ENCODE assay signal across 17 cellular contexts in the genomic region with DNA sequence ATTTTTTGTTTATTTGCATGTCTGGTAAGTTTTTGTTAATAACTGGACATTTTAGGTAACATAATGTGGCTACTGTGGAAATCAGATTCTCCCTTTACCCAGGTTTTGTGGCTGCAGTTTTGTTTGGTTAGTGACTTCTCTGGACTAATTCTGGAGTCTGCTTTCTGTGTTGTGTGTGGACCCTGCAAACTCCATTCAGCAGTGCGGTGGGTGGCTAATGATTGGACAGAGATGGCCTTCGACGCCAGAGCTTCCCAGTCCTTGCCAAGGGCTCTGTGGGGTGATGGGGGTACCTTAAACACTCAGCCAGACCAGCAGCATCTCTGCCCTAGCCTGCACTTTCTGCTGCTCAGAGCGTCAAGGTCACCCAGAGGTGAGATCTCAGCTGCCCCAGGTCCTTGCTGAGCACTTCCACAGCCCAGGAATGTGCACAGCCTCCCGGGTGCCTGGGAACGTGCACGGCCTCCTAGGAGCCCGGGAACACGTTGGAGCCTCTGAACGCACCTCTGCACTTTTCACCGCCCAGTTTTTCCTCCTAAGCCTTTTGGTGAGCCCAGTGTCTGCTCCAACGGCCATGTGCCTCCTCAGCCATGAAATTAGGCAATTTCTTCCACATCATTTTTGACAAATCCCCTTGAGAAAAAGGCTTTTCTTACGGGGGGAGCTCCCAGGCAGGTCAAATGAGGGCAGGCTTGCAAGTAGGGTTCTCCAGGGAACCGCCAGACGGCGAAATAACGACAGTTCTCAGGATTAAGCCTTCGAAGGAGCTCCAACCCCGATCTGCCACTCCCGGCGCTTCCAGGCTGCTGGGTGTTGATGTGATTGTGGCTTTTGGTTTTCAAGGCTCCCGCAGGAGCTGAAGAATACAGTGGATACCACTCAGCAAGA. TPM values are rescaled to one million over a fixed set of nuclear protein-coding genes. Genes with fewer than 3 reads are reported as not detected.
DNase-seq lines count a peak whose midpoint lies in the region; ATAC-seq, FAIRE-seq and TF ChIP-seq lines count a peak whose summit lies in the region.
"Had no signal": no experiment of that assay in that cellular context is flagged by ENCODE, and none has a peak within 500 bp of the region (broad histone marks: within the 10 kb centered on the region; RNA-seq: fewer than 3 reads in every experiment).

No MANE protein-coding gene starts in this region.

- peak overlapping the region; percentile 51 for H2BK20ac ChIP-seq in IMR-90 (ENCODE audit: low read depth, low read length)

- H3K9me3 ChIP-seq in IMR-90 (ENCODE audit: control insufficient read depth, insufficient read depth, low read length): no peaks in the 10 kb centered on the region
- no peaks in the 10 kb centered on the region; the same call in 1 of the 2 replicates for H3K9me3 ChIP-seq in K562 (replicated peaks; ENCODE audit: control insufficient read depth, insufficient read depth, low read depth, low read length)
- no peaks in the 10 kb centered on the region for H3K9me3 ChIP-seq in spleen
- H3K9me3 ChIP-seq in SJCRH30 (replicated peaks): no peaks in the 10 kb centered on the region
- H3K9me3 ChIP-seq in thyroid gland: no peaks in the 10 kb centered on the region

- H3K36me3 ChIP-seq in IMR-90 (ENCODE audit: control insufficient read depth, insufficient read depth, low read length) (no peaks in the 10 kb centered on the region), K562 (ENCODE audit: control insufficient read depth, insufficient read depth, low read length) (no peaks in the 10 kb centered on the region), spleen (no peaks in the 10 kb centered on the region), SJCRH30 (no peaks in the 10 kb centered on the region), thyroid gland (no peaks in the 10 kb centered on the region)

- H3K9me3 Mint-ChIP-seq in mesothelial cell of epicardium: no peaks in the 10 kb centered on the region
- H3K9me3 Mint-ChIP-seq: activated B cell treated with CpG ODN at 0.5 μM for 24 hours; naive thymus-derived CD4-positive, alpha-beta T cell had no signal

- H4K20me1 ChIP-seq in IMR-90 (ENCODE audit: insufficient read depth, low read length): no peaks in the 10 kb centered on the region
- no peaks in the 10 kb centered on the region for H4K20me1 ChIP-seq in K562 (replicated peaks; ENCODE audit: control insufficient read depth, insufficient read depth, low read length)

- peak overlapping the region; percentile 42; the same call in 1 of the 2 replicates for H3K4ac ChIP-seq in IMR-90 (ENCODE audit: low read depth, low read length)

- peak overlapping the region; percentile 29 for H2BK5ac ChIP-seq in IMR-90 (ENCODE audit: low read depth, low read length, poor library complexity, severe bottlenecking)

- H3K4me3 ChIP-seq in IMR-90 (ENCODE audit: insufficient read depth, low read depth, low read length): no peak overlapping the region
- H3K4me3 ChIP-seq in K562: no peak overlapping the region
- H3K4me3 ChIP-seq in spleen: no peak overlapping the region
- no peak overlapping the region for H3K4me3 ChIP-seq in SJCRH30
- no peak overlapping the region for H3K4me3 ChIP-seq in thyroid gland (replicated peaks in 1 of 3)
- H3K4me3 ChIP-seq: hepatocyte had no signal

- H2AK9ac ChIP-seq in IMR-90 (replicated peaks; ENCODE audit: low read depth, low read length, poor library complexity): peak overlapping the region; percentile 44

- no peak for TF ChIP-seq EP300 in K562 (IDR thresholded peaks at IDR 0.05; ENCODE audit: low read length)

- peak; percentile 77 for FAIRE-seq in K562 (lab: Jason Lieb, UNC)
- FAIRE-seq: endothelial cell of umbilical vein had no signal

- no peaks in the 10 kb centered on the region for H3K36me3 Mint-ChIP-seq in mesothelial cell of epicardium
- H3K36me3 Mint-ChIP-seq: activated naive CD8-positive, alpha-beta T cell; naive thymus-derived CD4-positive, alpha-beta T cell had no signal

- POLR2A ChIA-PET in IMR-90 (lab: Charles Lee; ENCODE audit: unreplicated experiment): no interaction called here
- POLR2A ChIA-PET in K562 (lab: Yijun Ruan, JAX): interaction anchor here (0.9 to 1.2 kb wide), 4 partner anchors 10 to 164 kb away, joined by 3 to 4 read pairs (median 4); no protein-coding TSS in a partner anchor

- H3K9ac ChIP-seq in IMR-90 (ENCODE audit: low read depth, low read length): peak overlapping the region; percentile 44; the same call in 1 of the 2 replicates
- peak overlapping the region in 1 of 2 experiments; percentile 47; a peak in 1 of 4 replicates for H3K9ac ChIP-seq in K562 (ENCODE audit: insufficient read depth in 1 of 2, low read depth in 2 of 2, low read length in 2 of 2)

- H3K4me2 ChIP-seq in IMR-90 (ENCODE audit: low read depth, low read length): no peak overlapping the region; the same call in 1 of the 2 replicates
- H3K4me2 ChIP-seq in K562 (ENCODE audit: insufficient read depth, low read length): peak overlapping the region; percentile 17
- H3K4me2 ChIP-seq: hepatocyte had no signal

- H4K8ac ChIP-seq in IMR-90 (ENCODE audit: low read depth in 2 of 2, low read length in 2 of 2): peak overlapping the region in 1 of 2 experiments; percentile 17; a peak in 2 of 4 replicates

- H3K9me1 ChIP-seq in IMR-90 (ENCODE audit: insufficient read depth, low read length) (peaks cover 10% of the 10 kb centered on the region), K562 (ENCODE audit: control insufficient read depth, insufficient read depth, low read length) (no peaks in the 10 kb centered on the region)

- dilution Hi-C loops in IMR-90 (cut with HindIII; ENCODE audit: low sequenced_read_pairs, unreplicated experiment): no loop called here

- H3K27ac Mint-ChIP-seq in mesothelial cell of epicardium: peak overlapping the region; percentile 61
- H3K27ac Mint-ChIP-seq: activated B cell treated with CpG ODN at 0.5 μM for 24 hours; activated naive CD8-positive, alpha-beta T cell; naive thymus-derived CD4-positive, alpha-beta T cell had no signal

- H3K79me2 ChIP-seq in K562 (ENCODE audit: control insufficient read depth, insufficient read depth, low read length): no peaks in the 10 kb centered on the region
- H3K79me2 ChIP-seq: hepatocyte had no signal

- TF ChIP-seq CTCF in IMR-90 (conservative IDR thresholded peaks at IDR 0.05; ENCODE audit: low read depth, low read length) (no peak), K562 (IDR thresholded peaks at IDR 0.05 in 2 of 3, conservative IDR thresholded peaks at IDR 0.05 in 1 of 3; ENCODE audit: insufficient read depth in 2 of 3, low read depth in 1 of 3, low read length in 3 of 3) (peak; percentile 30 to 42 (median 38); a peak in 5 of 6 replicates), mesothelial cell of epicardium (IDR thresholded peaks at IDR 0.05; ENCODE audit: unreplicated experiment) (no peak), spleen (IDR thresholded peaks at IDR 0.05 in 8 of 11, conservative IDR thresholded peaks at IDR 0.05 in 3 of 11) (no peak), thyroid gland (IDR thresholded peaks at IDR 0.05) (no peak)

- no peak overlapping the region; the same call in 1 of the 2 replicates for H3K56ac ChIP-seq in IMR-90 (ENCODE audit: extremely low read depth, insufficient read depth, low read length)

- H3K4me3 Mint-ChIP-seq in mesothelial cell of epicardium: no peak overlapping the region
- H3K4me3 Mint-ChIP-seq: activated B cell treated with CpG ODN at 0.5 μM for 24 hours; activated naive CD8-positive, alpha-beta T cell had no signal

- CTCF ChIA-PET in IMR-90 (lab: Yijun Ruan, JAX) (interaction anchor here (1.5 kb wide), 1 partner anchor 20 kb away, joined by 4 read pairs; no protein-coding TSS in a partner anchor), K562 (lab: Yijun Ruan, JAX; ENCODE audit: low intra/inter-chr PET ratio) (no interaction called here)

- H3K79me1 ChIP-seq in IMR-90 (ENCODE audit: low read depth in 1 of 2, low read length in 2 of 2): no peaks in the 10 kb centered on the region

- BruUV-seq in IMR-90 (replicated peaks; lab: Mats Ljungman, UMichigan): no TSS peak
- BruUV-seq in K562 (replicated peaks; lab: Mats Ljungman, UMichigan): no TSS peak

- WGBS in IMR-90 (ENCODE audit: extremely low coverage in 2 of 2, insufficient read length in 1 of 2), 2 experiments: 66% methylated on average over 9 of the region's 22 CpGs; no CpG with 5 or more reads in 1 of the 2 experiments
- WGBS in K562 (ENCODE audit: insufficient coverage, low coverage, missing lambda C conversion rate): 22% methylated on average over 22 of the region's 22 CpGs
- WGBS in spleen, 5 donors: 72 to 89% (median 86%) methylated on average over 20 to 22 of the region's 22 CpGs
- 75 to 80% methylated on average over 18 to 22 of the region's 22 CpGs for WGBS in thyroid gland, 2 donors

- peak overlapping the region; percentile 58 for H4K91ac ChIP-seq in IMR-90 (ENCODE audit: insufficient read depth, low read depth, low read length)

- TF ChIP-seq POLR2A in IMR-90 (IDR thresholded peaks at IDR 0.05; ENCODE audit: low read depth, low read length) (no peak), K562 (conservative IDR thresholded peaks at IDR 0.05) (no peak), spleen (IDR thresholded peaks at IDR 0.05) (no peak), thyroid gland (IDR thresholded peaks at IDR 0.05) (no peak)

- peak overlapping the region; percentile 40 for H2AK5ac ChIP-seq in IMR-90 (ENCODE audit: low read depth, low read length)

- H2BK15ac ChIP-seq in IMR-90 (ENCODE audit: low read depth, low read length): peak overlapping the region; percentile 57; the same call in 1 of the 3 replicates

- TF ChIP-seq RAD21 in IMR-90 (IDR thresholded peaks at IDR 0.05; ENCODE audit: low read length): no peak
- TF ChIP-seq RAD21 in K562 (CRISPR knock-in tag; conservative IDR thresholded peaks at IDR 0.05 in 1 of 2, IDR thresholded peaks at IDR 0.05 in 1 of 2): peak in 1 of 2 experiments; percentile 27; a peak in 2 of 4 replicates

- H3K4me1 Mint-ChIP-seq in mesothelial cell of epicardium: peaks cover 14% of the 10 kb centered on the region
- H3K4me1 Mint-ChIP-seq: activated B cell treated with CpG ODN at 0.5 μM for 24 hours had no signal

- H3K18ac ChIP-seq in IMR-90 (ENCODE audit: low read depth, low read length): 0 out of 2 replicates have a peak overlapping the region, but pooled peaks have one; percentile 24

- 0 out of 2 replicates have a peak overlapping the region, but pooled peaks have one; percentile 23 for H3K14ac ChIP-seq in IMR-90 (replicated peaks; ENCODE audit: low read depth, low read length)

- no peak overlapping the region for H4K5ac ChIP-seq in IMR-90 (ENCODE audit: low read depth, low read length)

- H2AFZ ChIP-seq in IMR-90 (replicated peaks; ENCODE audit: low read length, poor library complexity) (no peak overlapping the region), K562 (ENCODE audit: low read depth, low read length) (peak overlapping the region; percentile 78)
- H2AFZ ChIP-seq: hepatocyte had no signal

- ATAC-seq in IMR-90 (ENCODE audit: low read depth) (no peak), K562 (peak; percentile 77), GM21576 (IDR thresholded peaks at IDR 0.05; ENCODE audit: unreplicated experiment) (no peak)
- ATAC-seq: naive thymus-derived CD4-positive, alpha-beta T cell had no signal

- H3K27me3 Mint-ChIP-seq in mesothelial cell of epicardium (ENCODE audit: low read depth): no peaks in the 10 kb centered on the region
- H3K27me3 Mint-ChIP-seq: activated B cell treated with CpG ODN at 0.5 μM for 24 hours had no signal

- intact Hi-C loops in IMR-90 (cut with micrococcal nuclease): no loop called here
- intact Hi-C loops in K562 (cut with micrococcal nuclease): no loop called here
- intact Hi-C loops in spleen (cut with DNase I; ENCODE audit: low total_unique reads): no loop called here
- intact Hi-C loops in thyroid gland (cut with DNase I): no loop called here

- H3K23ac ChIP-seq in IMR-90 (ENCODE audit: low read depth, low read length): peak overlapping the region; percentile 21; the same call in 1 of the 2 replicates

- H3K4me1 ChIP-seq in IMR-90 (ENCODE audit: control insufficient read depth, insufficient read depth, low read length) (peaks cover 28% of the 10 kb centered on the region), K562 (replicated peaks in 1 of 2; ENCODE audit: control insufficient read depth in 2 of 2, insufficient read depth in 2 of 2, low read length in 2 of 2) (peaks cover 8 to 40% of the 10 kb centered on the region in 2 experiments), spleen (peaks cover 0 to 19% (median 11%) of the 10 kb centered on the region in 6 donors), SJCRH30 (peaks cover 8% of the 10 kb centered on the region), thyroid gland (peaks cover 17 to 44% of the 10 kb centered on the region in 2 donors)

- no peak for DNase-seq in IMR-90
- peak in 1 of 4 experiments; percentile 38 for DNase-seq in K562 (ENCODE audit: extremely low read depth in 1 of 4, low spot score in 3 of 4)
- DNase-seq in mesothelial cell of epicardium (ENCODE audit: low spot score in 2 of 2, unreplicated experiment in 2 of 2): no peak
- DNase-seq in spleen: peak; percentile 32
- no peak for DNase-seq in SJCRH30
- no peak for DNase-seq in thyroid gland
- DNase-seq in OCI-M2 (lab: John Stamatoyannopoulos, UW; ENCODE audit: unreplicated experiment): no peak
- DNase-seq: activated B cell treated with CpG ODN at 0.5 μM for 24 hours; AML-193; DMS53; left cardiac atrium; naive thymus-derived CD4-positive, alpha-beta T cell; NCI-H2081 had no signal

- H3K27me3 ChIP-seq in IMR-90 (ENCODE audit: control insufficient read depth, insufficient read depth, low read length) (no peaks in the 10 kb centered on the region), K562 (ENCODE audit: control insufficient read depth in 2 of 2, insufficient read depth in 2 of 2, low read length in 2 of 2) (no peaks in the 10 kb centered on the region), spleen (replicated peaks in 1 of 7) (peaks cover 0 to 18% (median 0%) of the 10 kb centered on the region in 7 donors), SJCRH30 (peaks cover 3% of the 10 kb centered on the region; the same call in 1 of the 2 replicates), thyroid gland (no peaks in the 10 kb centered on the region)
- H3K27me3 ChIP-seq: hepatocyte had no signal

- H3K27ac ChIP-seq in IMR-90 (ENCODE audit: insufficient read depth, low read length): 0 out of 2 replicates have a peak overlapping the region, but pooled peaks have one; percentile 25
- H3K27ac ChIP-seq in K562 (ENCODE audit: extremely low read depth, low read depth, low read length): no peak overlapping the region
- no peak overlapping the region for H3K27ac ChIP-seq in spleen
- no peak overlapping the region for H3K27ac ChIP-seq in SJCRH30
- no peak overlapping the region for H3K27ac ChIP-seq in thyroid gland
- H3K27ac ChIP-seq: hepatocyte had no signal

- 0 out of 2 replicates have a peak overlapping the region, but pooled peaks have one; percentile 20 for H2BK120ac ChIP-seq in IMR-90 (ENCODE audit: low read depth, low read length)

- in situ Hi-C loops in IMR-90 (cut with MboI; ENCODE audit: low sequenced_read_pairs): no loop called here
- in situ Hi-C loops in K562 (cut with MboI): no loop called here

RNA-seq across cellular contexts. Expression of a gene that starts 35.2 kb away (rescaled TPM):
- total RNA-seq in IMR-90 (2012; rRNA removed): 2.0 and 2.2 TPM in 2 replicates
- polyA plus RNA-seq in IMR-90 (2012; rRNA removed): 2.4 and 2.5 TPM in 2 replicates
- polyA plus RNA-seq in IMR-90 (2012; cell fraction: cytosol; rRNA removed): 2.4 TPM in 2 replicates
- polyA plus RNA-seq in IMR-90 (2012; cell fraction: nucleus; rRNA removed; ENCODE audit: low replicate concordance): 2.3 and 3.4 TPM in 2 replicates
- 14.2 and 14.4 TPM in 2 replicates for total RNA-seq in K562 (2011; cell fraction: chromatin; rRNA removed; ENCODE audit: low replicate concordance)
- 11.3 and 12.0 TPM in 2 replicates for total RNA-seq in K562 (2011; cell fraction: nucleolus; rRNA removed)
- 14.4 and 15.9 TPM in 2 replicates for total RNA-seq in K562 (2011; cell fraction: nucleoplasm; rRNA removed)
- total RNA-seq in K562 (2014; rRNA removed): 5.6 and 8.7 TPM in 2 replicates
- total RNA-seq in K562 (2014; rRNA removed; fragmentation: Illumina TruSeq; extraction: Trizol): 6.1 and 6.5 TPM in 2 replicates
- 6.7 and 7.1 TPM in 2 replicates for total RNA-seq in K562 (2015; rRNA removed; fragmentation: Illumina TruSeq; extraction: Trizol)
- 13.1 and 13.4 TPM in 2 replicates for total RNA-seq in K562 (2021)
- 11.4 and 19.6 TPM in 2 replicates for polyA plus RNA-seq in K562 (2011; rRNA removed)
- 7.0 and 9.5 TPM in 2 replicates for polyA plus RNA-seq in K562 (2011; cell fraction: cytosol; rRNA removed)
- 12.5 and 13.4 TPM in 2 replicates for polyA plus RNA-seq in K562 (2011; cell fraction: nucleus; rRNA removed)
- 5.1 and 7.4 TPM in 2 replicates for polyA plus RNA-seq in K562 (2012)
- 10.7 and 10.8 TPM in 2 replicates for polyA plus RNA-seq in K562 (2014; fragmentation: Illumina TruSeq; extraction: Trizol)
- polyA plus RNA-seq in K562 (2014; fragmentation: Nextera tagmentation; extraction: Ambion mirVana): 1 to 10 TPM; 2.1 to 3.0 TPM
- polyA plus RNA-seq in K562 (2014; rRNA removed): 6.2 and 6.5 TPM in 2 replicates
- 11.9 and 14.6 TPM in 2 replicates for polyA minus RNA-seq in K562 (2011; rRNA and poly(A)+ RNA removed)
- polyA minus RNA-seq in K562 (2011; cell fraction: cytosol; rRNA and poly(A)+ RNA removed): 7.5 and 8.1 TPM in 2 replicates
- 4.7 and 8.6 TPM in 2 replicates for polyA minus RNA-seq in K562 (2011; cell fraction: nucleus; rRNA and poly(A)+ RNA removed)
- 14.0 to 15.8 TPM (median 14.5 TPM) in 3 replicates for total RNA-seq in mesothelial cell of epicardium
- 10 to 100 TPM; 18.3 to 46.1 (median 33.5) TPM for total RNA-seq in spleen
- polyA plus RNA-seq in spleen: 10 to 100 TPM in 1 of 3 donors, 1 to 10 TPM in 2; 5.4 to 13.3 (median 8.0) TPM
- 0.04 and 0.10 TPM in 2 replicates for total RNA-seq in SJCRH30 (2014; rRNA removed; shearing (Covaris generic))
- 10 to 100 TPM; 11.2 to 44.2 (median 23.7) TPM for total RNA-seq in thyroid gland

RNA-seq across cellular contexts. Expression of a gene that starts 56.7 kb away (rescaled TPM):
- total RNA-seq in IMR-90 (2012; rRNA removed): 0.18 and 0.56 TPM in 2 replicates
- polyA plus RNA-seq in IMR-90 (2012; rRNA removed): 0.21 and 0.26 TPM in 2 replicates
- 0.03 and 0.04 TPM in 2 replicates for polyA plus RNA-seq in IMR-90 (2012; cell fraction: cytosol; rRNA removed)
- 0.29 and 1.5 TPM in 2 replicates for polyA plus RNA-seq in IMR-90 (2012; cell fraction: nucleus; rRNA removed; ENCODE audit: low replicate concordance)
- 15.0 and 18.7 TPM in 2 replicates for total RNA-seq in K562 (2011; cell fraction: chromatin; rRNA removed; ENCODE audit: low replicate concordance)
- total RNA-seq in K562 (2011; cell fraction: nucleolus; rRNA removed): 7.2 and 9.7 TPM in 2 replicates
- 10.6 and 15.3 TPM in 2 replicates for total RNA-seq in K562 (2011; cell fraction: nucleoplasm; rRNA removed)
- 4.2 and 4.5 TPM in 2 replicates for total RNA-seq in K562 (2014; rRNA removed)
- total RNA-seq in K562 (2014; rRNA removed; fragmentation: Illumina TruSeq; extraction: Trizol): 5.1 and 5.4 TPM in 2 replicates
- total RNA-seq in K562 (2015; rRNA removed; fragmentation: Illumina TruSeq; extraction: Trizol): 3.2 and 3.4 TPM in 2 replicates
- total RNA-seq in K562 (2021): 4.6 and 5.5 TPM in 2 replicates
- 6.1 and 6.5 TPM in 2 replicates for polyA plus RNA-seq in K562 (2011; rRNA removed)
- polyA plus RNA-seq in K562 (2011; cell fraction: cytosol; rRNA removed): 1.2 and 3.5 TPM in 2 replicates
- 18.4 and 19.2 TPM in 2 replicates for polyA plus RNA-seq in K562 (2011; cell fraction: nucleus; rRNA removed)
- 2.1 and 7.1 TPM in 2 replicates for polyA plus RNA-seq in K562 (2012)
- polyA plus RNA-seq in K562 (2014; fragmentation: Illumina TruSeq; extraction: Trizol): 4.4 and 5.0 TPM in 2 replicates
- polyA plus RNA-seq in K562 (2014; fragmentation: Nextera tagmentation; extraction: Ambion mirVana): 1 to 10 TPM; 1.7 to 1.9 TPM
- polyA plus RNA-seq in K562 (2014; rRNA removed): 4.7 and 5.8 TPM in 2 replicates
- polyA minus RNA-seq in K562 (2011; rRNA and poly(A)+ RNA removed): 9.8 and 10.6 TPM in 2 replicates
- 2.2 and 2.6 TPM in 2 replicates for polyA minus RNA-seq in K562 (2011; cell fraction: cytosol; rRNA and poly(A)+ RNA removed)
- polyA minus RNA-seq in K562 (2011; cell fraction: nucleus; rRNA and poly(A)+ RNA removed): 9.3 and 13.6 TPM in 2 replicates
- total RNA-seq in mesothelial cell of epicardium: 8.2 to 10.4 TPM (median 9.7 TPM) in 3 replicates
- 1 to 10 TPM; 1.0 to 3.0 (median 1.6) TPM for total RNA-seq in spleen
- polyA plus RNA-seq in spleen: under 1 TPM; 0.20 to 0.64 (median 0.53) TPM
- total RNA-seq in SJCRH30 (2014; rRNA removed; shearing (Covaris generic)): 0.48 and 0.79 TPM in 2 replicates
- 10 to 100 TPM in 1 of 4 donors, 1 to 10 TPM in 3; 6.2 to 12.1 (median 8.2) TPM for total RNA-seq in thyroid gland

Comparison
In these comparisons a context has a peak if more than half of its experiments do, and no peak if none do; other contexts are left out.
1. CTCF ChIP-seq: peak in K562 (3 of 3); none in IMR-90 (single experiment), mesothelial cell of epicardium (single experiment), spleen (0 of 11) and thyroid gland (0 of 6).